In genomic region chr22:39503590-39503989, GRCh38 we compare ENCODE assay signal across 7 cellular contexts. TPM values are rescaled to one million over a fixed set of nuclear protein-coding genes. Genes with fewer than 3 reads are reported as not detected.
DNase-seq lines count a peak whose midpoint lies in the region; ATAC-seq, FAIRE-seq and TF ChIP-seq lines count a peak whose summit lies in the region.

No MANE protein-coding gene starts in this region.

- no peaks in the 10 kb centered on the region for H3K9me3 Mint-ChIP-seq in endothelial cell (ENCODE audit: unreplicated experiment)

- H3K4me1 Mint-ChIP-seq in endothelial cell (ENCODE audit: unreplicated experiment) = peaks cover 16% of the 10 kb centered on the region

- H3K36me3 ChIP-seq in PC-3 (ENCODE audit: low read depth, low read length) = peaks cover 33% of the 10 kb centered on the region; the same call in 1 of the 2 replicates
- peaks cover 0 to 46% of the 10 kb centered on the region in 2 donors for H3K36me3 ChIP-seq in gastrocnemius medialis

- TF ChIP-seq POLR2A in gastrocnemius medialis (IDR thresholded peaks at IDR 0.05) (no peak), H54 (IDR thresholded peaks at IDR 0.05; ENCODE audit: low read depth, low read length) (no peak)

- BruUV-seq in PC-3 (replicated peaks; lab: Mats Ljungman, UMichigan) = no TSS peak

- no peaks in the 10 kb centered on the region for H3K9me2 ChIP-seq in PC-3 (replicated peaks; ENCODE audit: low read length)

- H2AFZ ChIP-seq in PC-3 (ENCODE audit: low read length) = no peak overlapping the region

- H3K27me3 ChIP-seq in PC-3 (ENCODE audit: low read length) (no peaks in the 10 kb centered on the region), gastrocnemius medialis (no peaks in the 10 kb centered on the region)

- intact Hi-C loops in PC-3 (cut with micrococcal nuclease) (no loop called here), gastrocnemius medialis (cut with DNase I; ENCODE audit: low total_unique reads) (loop anchor here (5.0 to 10.0 kb wide), 2 partner anchors 71 to 1351 kb away; partner anchors contain the start of genes ST13 and XPNPEP3)

- H3K9me3 ChIP-seq in PC-3 (ENCODE audit: low read length) (no peaks in the 10 kb centered on the region), gastrocnemius medialis (no peaks in the 10 kb centered on the region)

- H3K4me3 Mint-ChIP-seq in endothelial cell (ENCODE audit: unreplicated experiment) = peak overlapping the region; percentile 83

- H3K27ac ChIP-seq in PC-3 (ENCODE audit: low read length) (no peak overlapping the region), gastrocnemius medialis (peak overlapping the region in 3 of 4 donors; percentile 85 to 95 (median 92))

- H3K27ac Mint-ChIP-seq in endothelial cell (ENCODE audit: unreplicated experiment) = no peak overlapping the region

- H3K27me3 Mint-ChIP-seq in endothelial cell (ENCODE audit: unreplicated experiment) = peaks cover 6% of the 10 kb centered on the region

- no peak for FAIRE-seq in H54 (lab: Jason Lieb, UNC)

- H3K79me2 ChIP-seq in PC-3 (ENCODE audit: low read length) = peaks cover 57% of the 10 kb centered on the region

- H3K4me3 ChIP-seq in GM12875 (ENCODE audit: low read depth, low read length) (peak overlapping the region; percentile 97), PC-3 (ENCODE audit: low read length) (peak overlapping the region; percentile 93), gastrocnemius medialis (peak overlapping the region; percentile 89 to 94 (median 90))

- ATAC-seq in PC-3 = no peak
- no peak for ATAC-seq in gastrocnemius medialis
- no peak for ATAC-seq in GM18907 (IDR thresholded peaks at IDR 0.05; ENCODE audit: unreplicated experiment)

- POLR2A ChIA-PET in PC-3 (lab: Charles Lee; ENCODE audit: unreplicated experiment) = no interaction called here

- peak overlapping the region; percentile 78 for H3K4me2 ChIP-seq in PC-3 (ENCODE audit: low read length)

- CTCF ChIA-PET in PC-3 (lab: Charles Lee) = no interaction called here

- H3K4me1 ChIP-seq in PC-3 (ENCODE audit: insufficient read depth, low read length) = peaks cover 17% of the 10 kb centered on the region
- H3K4me1 ChIP-seq in gastrocnemius medialis = peaks cover 29 to 30% of the 10 kb centered on the region in 2 donors

- DNase-seq in PC-3 (no peak), endothelial cell (ENCODE audit: low spot score) (no peak), gastrocnemius medialis (no peak), G401 (ENCODE audit: low spot score) (no peak), H54 (ENCODE audit: insufficient read length, low spot score) (no peak)

- no peaks in the 10 kb centered on the region for H4K20me1 ChIP-seq in PC-3 (ENCODE audit: low read length)

- H3F3A ChIP-seq in PC-3 (ENCODE audit: low read length, unreplicated experiment) = no peaks in the 10 kb centered on the region

- in situ Hi-C loops in gastrocnemius medialis (cut with MboI; ENCODE audit: low sequenced_read_pairs in 4 of 4) = loop anchor here in 2 of 4 donors (10.0 to 25.0 kb wide), 3 partner anchors 99 to 341 kb away; partner anchors contain the start of genes CBX7 (in 2 of the 2) and RPL3 (in 1 of the 2)
- in situ Hi-C loops in G401 (cut with HindIII; ENCODE audit: low sequenced_read_pairs) = no loop called here

- peak overlapping the region; percentile 94 for H3K9ac ChIP-seq in PC-3 (ENCODE audit: low read length)

- TF ChIP-seq CTCF in GM12875 (IDR thresholded peaks at IDR 0.05; ENCODE audit: borderline replicate concordance, insufficient read depth, low read depth, low read length) = no peak
- TF ChIP-seq CTCF in PC-3 (conservative IDR thresholded peaks at IDR 0.05; ENCODE audit: low read depth, low read length) = no peak
- TF ChIP-seq CTCF in endothelial cell (IDR thresholded peaks at IDR 0.05; ENCODE audit: unreplicated experiment) = no peak
- TF ChIP-seq CTCF in gastrocnemius medialis (IDR thresholded peaks at IDR 0.05 in 4 of 5, conservative IDR thresholded peaks at IDR 0.05 in 1 of 5) = no peak

- H3K36me3 Mint-ChIP-seq in endothelial cell (ENCODE audit: low read depth, unreplicated experiment) = peaks cover 36% of the 10 kb centered on the region

RNA-seq across cellular contexts. Expression of gene MIEF1, which starts 1.5 kb away (rescaled TPM):
- 22.1 and 23.2 TPM in 2 replicates for total RNA-seq in PC-3 (2014; rRNA removed)
- total RNA-seq in endothelial cell (ENCODE audit: unreplicated experiment) = 29.2 TPM
- 10 to 100 TPM; 11.4 to 25.4 (median 12.9) TPM for total RNA-seq in gastrocnemius medialis
- 23.5 and 32.1 TPM in 2 replicates for total RNA-seq in G401 (2014; rRNA removed; shearing (Covaris generic))

RNA-seq across cellular contexts. Expression of gene ATF4, which starts 16.8 kb away (rescaled TPM):
- total RNA-seq in PC-3 (2014; rRNA removed) = 230 and 240 TPM in 2 replicates
- total RNA-seq in endothelial cell (ENCODE audit: unreplicated experiment) = 312 TPM
- 100 to 1,000 TPM; 480 to 666 (median 533) TPM for total RNA-seq in gastrocnemius medialis
- total RNA-seq in G401 (2014; rRNA removed; shearing (Covaris generic)) = 359 and 398 TPM in 2 replicates

RNA-seq across cellular contexts. Expression of gene RPS19BP1, which starts 29.0 kb away (rescaled TPM):
- total RNA-seq in PC-3 (2014; rRNA removed) (253 and 320 TPM in 2 replicates), endothelial cell (ENCODE audit: unreplicated experiment) (57.7 TPM), gastrocnemius medialis (100 to 1,000 TPM in 2 of 4 donors, 10 to 100 TPM in 2; 72.2 to 128 (median 104) TPM)
- total RNA-seq in G401 (2014; rRNA removed; shearing (Covaris generic)) = 195 and 293 TPM in 2 replicates

RNA-seq across cellular contexts. Expression of gene MGAT3, which starts 46.8 kb away (rescaled TPM):
- total RNA-seq in PC-3 (2014; rRNA removed) = 0.06 TPM in 1 of 2 replicates, not detected in the other
- 0.87 TPM for total RNA-seq in endothelial cell (ENCODE audit: unreplicated experiment)
- 1 to 10 TPM in 1 of 4 donors, under 1 TPM in 3; 0.55 to 1.0 (median 0.59) TPM for total RNA-seq in gastrocnemius medialis
- total RNA-seq in G401 (2014; rRNA removed; shearing (Covaris generic)) = 13.8 and 18.6 TPM in 2 replicates
